ENCODE assay signal across 17 cellular contexts in the genomic region with DNA sequence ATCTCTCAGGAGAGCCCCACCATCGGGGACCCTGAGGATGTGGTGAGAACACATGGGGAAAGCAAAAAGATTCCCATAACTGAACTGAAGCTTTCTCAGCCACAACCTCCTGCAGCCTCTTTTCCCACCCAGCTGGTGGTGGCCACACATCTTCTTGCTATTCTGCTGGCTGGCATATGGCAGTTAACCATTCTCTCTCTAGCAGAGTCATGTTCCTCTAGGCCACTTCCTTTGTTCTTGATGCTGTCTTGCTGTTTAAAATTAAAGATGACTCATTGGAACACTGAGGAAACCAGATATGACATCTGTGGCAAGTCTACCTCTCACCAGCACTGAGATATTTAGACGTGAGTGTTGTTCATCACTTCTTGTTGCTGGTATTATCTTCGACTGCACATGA.
DNase-seq lines count a peak whose midpoint lies in the region; ATAC-seq lines count a peak whose summit lies in the region.
"Had no signal": no experiment of that assay in that cellular context is flagged by ENCODE, and none has a peak within 500 bp of the region (broad histone marks: within the 10 kb centered on the region; RNA-seq: fewer than 3 reads in every experiment).

No MANE protein-coding gene starts in this region.

- no peaks in the 10 kb centered on the region for H3K4me1 Mint-ChIP-seq in activated CD8-positive, alpha-beta memory T cell treated with anti-CD3 and anti-CD28 coated beads, Interleukin-2, amount 10 ng/mL, durations not matched to agents 7 days and 5 days
- H3K4me1 Mint-ChIP-seq: activated CD4-positive, alpha-beta memory T cell treated with anti-CD3 and anti-CD28 coated beads, Interleukin-2, amount 10 ng/mL, durations not matched to agents 7 days and 5 days; activated T-helper 17 cell treated with anti-CD3 and anti-CD28 coated beads, Interleukin-2, amount 50 U/mL, for 72 hours had no signal

- H3K36me3 Mint-ChIP-seq in activated CD8-positive, alpha-beta memory T cell treated with anti-CD3 and anti-CD28 coated beads, Interleukin-2, amount 10 ng/mL, durations not matched to agents 7 days and 5 days: no peaks in the 10 kb centered on the region

- no peak overlapping the region for H3K27ac Mint-ChIP-seq in activated CD8-positive, alpha-beta memory T cell treated with anti-CD3 and anti-CD28 coated beads, Interleukin-2, amount 10 ng/mL, durations not matched to agents 7 days and 5 days
- H3K27ac Mint-ChIP-seq: activated CD4-positive, alpha-beta memory T cell treated with anti-CD3 and anti-CD28 coated beads, Interleukin-2, amount 10 ng/mL, durations not matched to agents 7 days and 5 days; activated T-helper 17 cell treated with anti-CD3 and anti-CD28 coated beads, Interleukin-2, amount 50 U/mL, for 72 hours had no signal

- peaks cover 9% of the 10 kb centered on the region for H3K9me3 Mint-ChIP-seq in activated CD8-positive, alpha-beta memory T cell treated with anti-CD3 and anti-CD28 coated beads, Interleukin-2, amount 10 ng/mL, durations not matched to agents 7 days and 5 days (ENCODE audit: low read depth)

- no peak overlapping the region for H3K4me3 Mint-ChIP-seq in activated CD8-positive, alpha-beta memory T cell treated with anti-CD3 and anti-CD28 coated beads, Interleukin-2, amount 10 ng/mL, durations not matched to agents 7 days and 5 days
- H3K4me3 Mint-ChIP-seq: activated CD4-positive, alpha-beta memory T cell treated with anti-CD3 and anti-CD28 coated beads, Interleukin-2, amount 10 ng/mL, durations not matched to agents 7 days and 5 days; activated T-helper 17 cell treated with anti-CD3 and anti-CD28 coated beads, Interleukin-2, amount 50 U/mL, for 72 hours had no signal

- peak; percentile 2 for DNase-seq in UCSD-AML1 (lab: John Stamatoyannopoulos, UW; ENCODE audit: unreplicated experiment)
- DNase-seq in iris pigment epithelial cell (ENCODE audit: low read depth): peak; percentile 12
- no peak for DNase-seq in dedifferentiated amniotic fluid mesenchymal stem cell (ENCODE audit: extremely low spot score)
- no peak for DNase-seq in activated CD8-positive, alpha-beta memory T cell treated with anti-CD3 and anti-CD28 coated beads, Interleukin-2, amount 10 ng/mL, durations not matched to agents 7 days and 5 days
- DNase-seq: activated CD4-positive, alpha-beta memory T cell treated with anti-CD3 and anti-CD28 coated beads, Interleukin-2, amount 10 ng/mL, durations not matched to agents 7 days and 5 days; anterior cingulate cortex; C1 segment of cervical spinal cord; EL; Karpas-422; left colon; NCI-H187 treated with DMSO at 0.1 percent for 48 hours; NCI-H526 treated with DMSO at 0.1 percent for 48 hours; stimulated activated CD4-positive, alpha-beta T cell treated with anti-CD3 and anti-CD28 coated beads, Interleukin-4, amount 100 ng/mL, for 4 hours had no signal

- ATAC-seq in GM19463 (IDR thresholded peaks at IDR 0.05; ENCODE audit: unreplicated experiment) (peak; percentile 76), HG03378 (IDR thresholded peaks at IDR 0.05; ENCODE audit: unreplicated experiment) (peak; percentile 49), GM19452 (IDR thresholded peaks at IDR 0.05; ENCODE audit: unreplicated experiment) (no peak)
- no peak for ATAC-seq in activated CD8-positive, alpha-beta memory T cell treated with anti-CD3 and anti-CD28 coated beads, Interleukin-2, amount 10 ng/mL, durations not matched to agents 7 days and 5 days
- ATAC-seq: activated T-helper 17 cell treated with anti-CD3 and anti-CD28 coated beads, Interleukin-2, amount 50 U/mL, for 72 hours; left colon had no signal

- CTCF ChIA-PET in activated CD8-positive, alpha-beta memory T cell treated with anti-CD3 and anti-CD28 coated beads, Interleukin-2, amount 10 ng/mL, durations not matched to agents 7 days and 5 days (lab: Charles Lee): no interaction called here

- H3K27me3 Mint-ChIP-seq in activated CD8-positive, alpha-beta memory T cell treated with anti-CD3 and anti-CD28 coated beads, Interleukin-2, amount 10 ng/mL, durations not matched to agents 7 days and 5 days: no peaks in the 10 kb centered on the region
- H3K27me3 Mint-ChIP-seq: activated CD4-positive, alpha-beta memory T cell treated with anti-CD3 and anti-CD28 coated beads, Interleukin-2, amount 10 ng/mL, durations not matched to agents 7 days and 5 days; activated T-helper 17 cell treated with anti-CD3 and anti-CD28 coated beads, Interleukin-2, amount 50 U/mL, for 72 hours had no signal

Comparison
In these comparisons a context has a peak if more than half of its experiments do, and no peak if none do; other contexts are left out.
1. ATAC-seq: peak in GM19463 (single experiment) and HG03378 (single experiment); none in GM19452 (single experiment) and activated CD8-positive, alpha-beta memory T cell treated with anti-CD3 and anti-CD28 coated beads, Interleukin-2, amount 10 ng/mL, durations not matched to agents 7 days and 5 days (single experiment).
2. DNase-seq: peak in UCSD-AML1 (single experiment) and iris pigment epithelial cell (single experiment); none in dedifferentiated amniotic fluid mesenchymal stem cell (single experiment) and activated CD8-positive, alpha-beta memory T cell treated with anti-CD3 and anti-CD28 coated beads, Interleukin-2, amount 10 ng/mL, durations not matched to agents 7 days and 5 days (single experiment).